In genomic region chr2:106192752-106193490, GRCh38 we compare ENCODE assay signal across 8 cellular contexts. TPM values are rescaled to one million over a fixed set of nuclear protein-coding genes. Genes with fewer than 3 reads are reported as not detected.
A peak's percentile ranks its signal among the peaks of the same experiment; 100 is the strongest.
DNase-seq lines count a peak whose midpoint lies in the region; ATAC-seq and TF ChIP-seq lines count a peak whose summit lies in the region.

No MANE protein-coding gene starts in this region.

- WGBS in upper lobe of left lung, 2 donors = 2% methylated on average over 12 to 14 of the region's 14 CpGs

- TF ChIP-seq POLR2A in GM18951 (IDR thresholded peaks at IDR 0.05; ENCODE audit: extremely low read depth, insufficient read depth, insufficient read length) (peak; percentile 32), upper lobe of left lung (IDR thresholded peaks at IDR 0.05) (peak in 2 of 4 donors; percentile 68 to 69)

- ATAC-seq in HG03139 (IDR thresholded peaks at IDR 0.05; ENCODE audit: unreplicated experiment) = peak; percentile 23
- peak; percentile 62 to 92 for ATAC-seq in upper lobe of left lung (ENCODE audit: low FRiP score in 2 of 2)

- TF ChIP-seq EP300 in upper lobe of left lung (IDR thresholded peaks at IDR 0.05) = peak in 1 of 4 donors; percentile 30

- H3K9me3 ChIP-seq in osteoblast (ENCODE audit: low read depth, low read length) (no peaks in the 10 kb centered on the region), upper lobe of left lung (no peaks in the 10 kb centered on the region)

- H3K27ac ChIP-seq in osteoblast (ENCODE audit: low read depth, low read length) = peak overlapping the region; percentile 2
- H3K27ac ChIP-seq in upper lobe of left lung = peak overlapping the region; percentile 81 to 95 (median 90)

- H3K4me3 ChIP-seq in osteoblast (ENCODE audit: insufficient read depth, low read length) (peak overlapping the region; percentile 81), upper lobe of left lung (peak overlapping the region; percentile 90 to 97 (median 96))

- TF ChIP-seq CTCF in CD14-positive monocyte (IDR thresholded peaks at IDR 0.05) = no peak
- no peak for TF ChIP-seq CTCF in osteoblast (IDR thresholded peaks at IDR 0.05; ENCODE audit: extremely low read depth, low read depth, low read length)
- no peak for TF ChIP-seq CTCF in upper lobe of left lung (IDR thresholded peaks at IDR 0.05)

- peaks cover 63% of the 10 kb centered on the region for H3K4me1 Mint-ChIP-seq in CD14-positive monocyte

- H3K27me3 ChIP-seq in osteoblast (ENCODE audit: insufficient read depth, low read length) (no peaks in the 10 kb centered on the region), upper lobe of left lung (no peaks in the 10 kb centered on the region)

- peaks cover 0 to 2% (median 0%) of the 10 kb centered on the region in 7 donors for H3K9me3 Mint-ChIP-seq in CD14-positive monocyte

- DNase-seq in CD14-positive monocyte (ENCODE audit: low spot score) = peak; percentile 78
- DNase-seq in NCI-H69 (lab: John Stamatoyannopoulos, UW) = peak; percentile 72
- peak; percentile 28 for DNase-seq in activated CD8-positive, alpha-beta memory T cell treated with anti-CD3 and anti-CD28 coated beads, Interleukin-2, amount 50 U/mL, for 24 hours (ENCODE audit: extremely low read depth)
- DNase-seq in fibroblast of gingiva (ENCODE audit: low read depth) = peak; percentile 92
- DNase-seq in osteoblast (ENCODE audit: insufficient read length, low spot score, missing footprints) = peak; percentile 95
- DNase-seq in upper lobe of left lung = peak in 1 of 2 donors; percentile 92

- intact Hi-C loops in CD14-positive monocyte (cut with micrococcal nuclease) = loop anchor here in 1 of 2 donors (5.0 to 10.0 kb wide), 2 partner anchors 342 to 861 kb away; no protein-coding TSS in a partner anchor

- H3K4me1 ChIP-seq in osteoblast (ENCODE audit: insufficient read depth, low read length) = peaks cover 19% of the 10 kb centered on the region
- peaks cover 22 to 52% (median 35%) of the 10 kb centered on the region in 4 donors for H3K4me1 ChIP-seq in upper lobe of left lung

- H3K27ac Mint-ChIP-seq in CD14-positive monocyte = peak overlapping the region; percentile 85 to 97 (median 91)

- H3K36me3 ChIP-seq in osteoblast (ENCODE audit: insufficient read depth, low read length) (no peaks in the 10 kb centered on the region), upper lobe of left lung (no peaks in the 10 kb centered on the region)

- H3K27me3 Mint-ChIP-seq in CD14-positive monocyte (ENCODE audit: low read depth in 3 of 3) = peaks cover 0 to 2% (median 2%) of the 10 kb centered on the region in 3 donors

- peak overlapping the region; percentile 83 for H3K4me2 ChIP-seq in osteoblast (ENCODE audit: insufficient read depth, low read length)

- in situ Hi-C loops in GM18951 (cut with MboI; ENCODE audit: low sequenced_read_pairs, unreplicated experiment) = no loop called here

- peak overlapping the region; percentile 68 for H2AFZ ChIP-seq in osteoblast (ENCODE audit: low read length)

- H3K36me3 Mint-ChIP-seq in CD14-positive monocyte = peaks cover 4 to 9% of the 10 kb centered on the region in 2 donors

- H3K79me2 ChIP-seq in osteoblast (ENCODE audit: insufficient read depth, low read length) = peaks cover 45% of the 10 kb centered on the region

- H3K4me3 Mint-ChIP-seq in CD14-positive monocyte = peak overlapping the region; percentile 79 to 82

- H4K20me1 ChIP-seq in osteoblast (ENCODE audit: insufficient read depth, low read length) = peaks cover 12% of the 10 kb centered on the region

RNA-seq across cellular contexts. Expression of gene UXS1, which starts 1.2 kb away (rescaled TPM):
- 10 to 100 TPM; 29.3 to 33.8 TPM for polyA plus RNA-seq in CD14-positive monocyte
- total RNA-seq in osteoblast = 22.8 and 31.5 TPM in 2 replicates
- 100 to 1,000 TPM in 3 of 6 donors, 10 to 100 TPM in 3; 53.1 to 183 (median 93.5) TPM for total RNA-seq in upper lobe of left lung
